22 cellular contexts compared by ENCODE assay signal in genomic region chr4:95288552-95288951, GRCh38.
"Had no signal": no experiment of that assay in that cellular context is flagged by ENCODE, and none has a peak within 500 bp of the region (broad histone marks: within the 10 kb centered on the region; RNA-seq: fewer than 3 reads in every experiment).

No MANE protein-coding gene starts in this region.

- ATAC-seq: activated T-cell treated with anti-CD3 and anti-CD28 coated beads, Interleukin-2, amount 50 U/mL, for 72 hours; right cardiac atrium; upper lobe of right lung had no signal

- H3K4me3 ChIP-seq: esophagus muscularis mucosa, pancreas, thyroid gland, upper lobe of right lung had no signal

- H3K9me3 Mint-ChIP-seq: activated CD4-positive, alpha-beta memory T cell treated with anti-CD3 and anti-CD28 coated beads for 36 hours; activated naive CD4-positive, alpha-beta T cell treated with anti-CD3 and anti-CD28 coated beads for 36 hours; activated T-cell treated with anti-CD3 and anti-CD28 coated beads, Interleukin-2, amount 50 U/mL, for 72 hours; stimulated activated naive CD8-positive, alpha-beta T cell treated with anti-CD3 and anti-CD28 coated beads, Interleukin-15, Interleukin-2, amounts not matched to agents 100 ng/mL and 50 ng/mL, for 24 hours; T-helper 1 cell treated with Interleukin-12 subunit alpha and Interleukin-12 subunit beta and Interleukin-4 antibody, amounts not matched to agents 30 μg/mL and 1 μg/mL, for 36 hours had no signal

- H3K27ac ChIP-seq: esophagus muscularis mucosa, pancreas, thyroid gland, upper lobe of right lung had no signal

- H3K27ac Mint-ChIP-seq: activated CD4-positive, alpha-beta memory T cell treated with anti-CD3 and anti-CD28 coated beads for 36 hours; activated naive CD4-positive, alpha-beta T cell treated with anti-CD3 and anti-CD28 coated beads for 36 hours; activated T-cell treated with anti-CD3 and anti-CD28 coated beads, Interleukin-2, amount 50 U/mL, for 72 hours; nephron progenitor cell; stimulated activated naive CD8-positive, alpha-beta T cell treated with anti-CD3 and anti-CD28 coated beads, Interleukin-15, Interleukin-2, amounts not matched to agents 100 ng/mL and 50 ng/mL, for 24 hours; T-helper 1 cell treated with Interleukin-12 subunit alpha and Interleukin-12 subunit beta and Interleukin-4 antibody, amounts not matched to agents 30 μg/mL and 1 μg/mL, for 36 hours had no signal

- H3K27me3 Mint-ChIP-seq: activated CD4-positive, alpha-beta memory T cell treated with anti-CD3 and anti-CD28 coated beads for 36 hours; stimulated activated naive CD8-positive, alpha-beta T cell treated with anti-CD3 and anti-CD28 coated beads, Interleukin-15, Interleukin-2, amounts not matched to agents 100 ng/mL and 50 ng/mL, for 24 hours had no signal

- DNase-seq: activated CD4-positive, alpha-beta memory T cell treated with anti-CD3 and anti-CD28 coated beads for 36 hours; activated CD4-positive, alpha-beta T cell treated with anti-CD3 and anti-CD28 coated beads for 4 hours; activated CD4-positive, CD25-positive, alpha-beta regulatory T cell; activated effector memory CD4-positive, alpha-beta T cell treated with Interleukin-2 at 50 U/mL for 16 hours; activated naive CD4-positive, alpha-beta T cell treated with anti-CD3 and anti-CD28 coated beads for 36 hours; activated T-cell treated with anti-CD3 and anti-CD28 coated beads, Interleukin-2, amount 50 U/mL, for 72 hours; aorta; caudate nucleus; effector memory CD4-positive, alpha-beta T cell; hippocampal formation; left ventricle myocardium superior; nephron progenitor cell; pancreas; right cardiac atrium; stimulated activated CD4-positive, alpha-beta T cell treated with anti-CD3 and anti-CD28 coated beads, Interleukin-12 subunit alpha, Interleukin-12 subunit beta, amount 100 ng/mL, for 4 hours; substantia nigra; thyroid gland; upper lobe of right lung had no signal

- H3K36me3 ChIP-seq: brain microvascular endothelial cell, esophagus muscularis mucosa, pancreas, thyroid gland, upper lobe of right lung had no signal

- H3K27me3 ChIP-seq: brain microvascular endothelial cell, esophagus muscularis mucosa, pancreas, thyroid gland, upper lobe of right lung had no signal

- H3K4me3 Mint-ChIP-seq: activated CD4-positive, alpha-beta memory T cell treated with anti-CD3 and anti-CD28 coated beads for 36 hours; activated naive CD4-positive, alpha-beta T cell treated with anti-CD3 and anti-CD28 coated beads for 36 hours; activated T-cell treated with anti-CD3 and anti-CD28 coated beads, Interleukin-2, amount 50 U/mL, for 72 hours; nephron progenitor cell; stimulated activated naive CD8-positive, alpha-beta T cell treated with anti-CD3 and anti-CD28 coated beads, Interleukin-15, Interleukin-2, amounts not matched to agents 100 ng/mL and 50 ng/mL, for 24 hours; T-helper 1 cell treated with Interleukin-12 subunit alpha and Interleukin-12 subunit beta and Interleukin-4 antibody, amounts not matched to agents 30 μg/mL and 1 μg/mL, for 36 hours had no signal

- H3K36me3 Mint-ChIP-seq: activated CD4-positive, alpha-beta memory T cell treated with anti-CD3 and anti-CD28 coated beads for 36 hours had no signal

- H3K4me1 ChIP-seq: esophagus muscularis mucosa, thyroid gland had no signal

- H3K9me3 ChIP-seq: esophagus muscularis mucosa, pancreas, thyroid gland, upper lobe of right lung had no signal
